In the genomic region with DNA sequence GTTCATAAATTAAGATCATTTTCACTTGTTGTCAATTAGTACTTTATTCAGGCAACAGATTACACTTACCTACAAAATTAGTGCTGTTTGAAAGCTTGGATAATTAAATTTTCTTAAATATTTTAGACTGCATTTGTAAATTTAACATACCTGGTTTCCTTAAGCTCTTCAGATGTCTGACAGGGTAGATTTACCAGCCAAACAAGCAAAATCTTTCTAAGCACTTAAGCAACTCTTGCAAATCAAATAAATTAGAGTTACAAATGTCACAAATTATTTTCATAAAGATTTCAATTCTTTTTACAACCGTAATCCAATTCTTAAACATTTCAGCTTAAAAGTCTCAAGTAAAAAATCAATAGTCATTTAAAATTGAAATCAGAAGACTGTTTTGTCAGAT, we compare ENCODE assay signal across 16 cellular contexts.
DNase-seq lines count a peak whose midpoint lies in the region; FAIRE-seq and TF ChIP-seq lines count a peak whose summit lies in the region.
"Had no signal": no experiment of that assay in that cellular context is flagged by ENCODE, and none has a peak within 500 bp of the region (broad histone marks: within the 10 kb centered on the region; RNA-seq: fewer than 3 reads in every experiment).

No MANE protein-coding gene starts in this region.

- H2AFZ ChIP-seq in SK-N-SH (ENCODE audit: low read depth), result no peak overlapping the region

- peaks cover 53% of the 10 kb centered on the region for H3F3A ChIP-seq in SK-N-SH (replicated peaks; ENCODE audit: insufficient read depth)

- H3K4me1 ChIP-seq in HUES48 (ENCODE audit: control insufficient read depth, insufficient read depth, low read length) (peaks cover 73% of the 10 kb centered on the region), SK-N-SH (ENCODE audit: control insufficient read depth in 1 of 2, insufficient read depth in 2 of 2, low read depth in 1 of 2, low read length in 1 of 2) (peaks cover 23 to 48% of the 10 kb centered on the region in 2 experiments; a peak in 3 of 4 replicates), thyroid gland (peaks cover 47 to 50% of the 10 kb centered on the region in 2 donors)

- peak; percentile 9 for FAIRE-seq in islet of Langerhans (lab: Jason Lieb, UNC)

- H3K4me2 ChIP-seq in SK-N-SH, result no peak overlapping the region; the same call in 1 of the 2 replicates
- H3K4me2 ChIP-seq: BLaER1 had no signal

- H4K20me1 ChIP-seq in SK-N-SH (ENCODE audit: insufficient read depth), result peaks cover 47% of the 10 kb centered on the region
- H4K20me1 ChIP-seq: BLaER1 had no signal

- DNase-seq in SK-N-SH, result no peak
- DNase-seq in thyroid gland, result no peak
- DNase-seq in NCI-H187 treated with DMSO at 0.1 percent for 48 hours (lab: John Stamatoyannopoulos, UW), result no peak
- no peak for DNase-seq in NCI-H146 (lab: John Stamatoyannopoulos, UW)
- no peak for DNase-seq in GM03348 (ENCODE audit: low spot score)
- DNase-seq: CD8-positive, alpha-beta memory T cell; H9; NCI-H1436; NCI-H2107; NCI-H345; NK-92 treated with Interleukin-12 subunit alpha and Interleukin-12 subunit beta, amount 100 ng/mL, for 24 hours; OCI-M1 had no signal

- H3K79me2 ChIP-seq in SK-N-SH (ENCODE audit: insufficient read depth), result peaks cover 85% of the 10 kb centered on the region

- H3K9ac ChIP-seq in HUES48 (ENCODE audit: low read depth, low read length) (no peak overlapping the region), SK-N-SH (peak overlapping the region; percentile 20; the same call in 1 of the 2 replicates)
- H3K9ac ChIP-seq: BLaER1 had no signal

- intact Hi-C loops in thyroid gland (cut with DNase I), result no loop called here

- WGBS in SK-N-SH (ENCODE audit: low lambda C conversion rate), result 58% methylated on average over 1 of the region's 1 CpG
- WGBS in thyroid gland, 2 donors, result 91 to 92% methylated on average over 1 of the region's 1 CpG

- H3K27ac ChIP-seq in HUES48 (ENCODE audit: low read depth, low read length), result peak overlapping the region; percentile 9
- H3K27ac ChIP-seq in SK-N-SH (ENCODE audit: low read depth in 2 of 2, low read length in 1 of 2), result peak overlapping the region; percentile 69 to 91
- H3K27ac ChIP-seq in thyroid gland, result peak overlapping the region; percentile 33 to 72 (median 62)
- H3K27ac ChIP-seq: BLaER1, SK-N-MC had no signal

- H3K9me3 ChIP-seq in HUES48 (ENCODE audit: control insufficient read depth, insufficient read depth, low read length) (no peaks in the 10 kb centered on the region), SK-N-SH (no peaks in the 10 kb centered on the region), thyroid gland (no peaks in the 10 kb centered on the region)
- H3K9me3 ChIP-seq: BLaER1 had no signal

- no peak for TF ChIP-seq CTCF in SK-N-SH (IDR thresholded peaks at IDR 0.05)
- TF ChIP-seq CTCF in thyroid gland (IDR thresholded peaks at IDR 0.05), result no peak

- POLR2A ChIA-PET in SK-N-SH (lab: Yijun Ruan, JAX), result no interaction called here

- TF ChIP-seq EP300 in SK-N-SH (IDR thresholded peaks at IDR 0.05; ENCODE audit: borderline replicate concordance in 1 of 2, low read depth in 1 of 2, low read length in 1 of 2), result no peak

- H3K27me3 ChIP-seq in HUES48 (ENCODE audit: control insufficient read depth, insufficient read depth, low read length) (peaks cover 19% of the 10 kb centered on the region), SK-N-SH (ENCODE audit: insufficient read depth) (no peaks in the 10 kb centered on the region), thyroid gland (no peaks in the 10 kb centered on the region)
- H3K27me3 ChIP-seq: BLaER1 had no signal

- no peak for TF ChIP-seq RAD21 in SK-N-SH (IDR thresholded peaks at IDR 0.05; ENCODE audit: low read length)

- H3K4me3 ChIP-seq in HUES48 (ENCODE audit: low read depth, low read length), result no peak overlapping the region
- H3K4me3 ChIP-seq in SK-N-SH (ENCODE audit: low read depth in 2 of 2, low read length in 1 of 2), result no peak overlapping the region
- no peak overlapping the region for H3K4me3 ChIP-seq in thyroid gland (replicated peaks in 1 of 3)
- H3K4me3 ChIP-seq: BLaER1, SK-N-MC had no signal

- TF ChIP-seq POLR2A in thyroid gland (IDR thresholded peaks at IDR 0.05), result no peak

- H3K9me2 ChIP-seq in SK-N-SH, result no peaks in the 10 kb centered on the region

- H3K36me3 ChIP-seq in HUES48 (ENCODE audit: control insufficient read depth, insufficient read depth, low read length) (peaks cover 1% of the 10 kb centered on the region; the same call in 1 of the 2 replicates), SK-N-SH (replicated peaks in 1 of 2; ENCODE audit: control insufficient read depth in 1 of 2, insufficient read depth in 2 of 2, low read length in 1 of 2) (peaks cover 10 to 19% of the 10 kb centered on the region in 2 experiments), thyroid gland (no peaks in the 10 kb centered on the region)
- H3K36me3 ChIP-seq: BLaER1 had no signal

- CTCF ChIA-PET in SK-N-SH (lab: Yijun Ruan, JAX), result interaction anchor here (1.4 to 2.0 kb wide), 3 partner anchors 15 to 78 kb away, joined by 3 to 5 read pairs (median 5); no protein-coding TSS in a partner anchor

TF ChIP-seq in SK-N-SH, 30 proteins besides CTCF, POLR2A, EP300 and RAD21:
- no peak for TF ChIP-seq IRF3 (IDR thresholded peaks at IDR 0.05; ENCODE audit: low read depth, low read length)
- TF ChIP-seq RCOR1 (IDR thresholded peaks at IDR 0.05; ENCODE audit: low read length), result no peak
- no peak for TF ChIP-seq FOXJ3 (CRISPR knock-in tag; IDR thresholded peaks at IDR 0.05)
- TF ChIP-seq SIN3A (IDR thresholded peaks at IDR 0.05; ENCODE audit: borderline replicate concordance, low read depth, low read length), result no peak
- TF ChIP-seq TAF1 (IDR thresholded peaks at IDR 0.05; ENCODE audit: borderline replicate concordance, low read depth, low read length), result no peak
- TF ChIP-seq GABPA (IDR thresholded peaks at IDR 0.05; ENCODE audit: low read depth), result no peak
- TF ChIP-seq EZH2phosphoT487 (IDR thresholded peaks at IDR 0.05; ENCODE audit: borderline replicate concordance, low read depth), result no peak
- no peak for TF ChIP-seq TCF12 (IDR thresholded peaks at IDR 0.05)
- no peak for TF ChIP-seq JUND (IDR thresholded peaks at IDR 0.05)
- no peak for TF ChIP-seq USF2 (IDR thresholded peaks at IDR 0.05; ENCODE audit: borderline replicate concordance, low read depth, low read length)

Comparison
In these comparisons a context has a peak if more than half of its experiments do, and no peak if none do; other contexts are left out.
1. H3K27ac ChIP-seq: peak in every context shown above with its lines; median percentile 80 in SK-N-SH; 62 in thyroid gland; 9 in HUES48.